In the genomic region with DNA sequence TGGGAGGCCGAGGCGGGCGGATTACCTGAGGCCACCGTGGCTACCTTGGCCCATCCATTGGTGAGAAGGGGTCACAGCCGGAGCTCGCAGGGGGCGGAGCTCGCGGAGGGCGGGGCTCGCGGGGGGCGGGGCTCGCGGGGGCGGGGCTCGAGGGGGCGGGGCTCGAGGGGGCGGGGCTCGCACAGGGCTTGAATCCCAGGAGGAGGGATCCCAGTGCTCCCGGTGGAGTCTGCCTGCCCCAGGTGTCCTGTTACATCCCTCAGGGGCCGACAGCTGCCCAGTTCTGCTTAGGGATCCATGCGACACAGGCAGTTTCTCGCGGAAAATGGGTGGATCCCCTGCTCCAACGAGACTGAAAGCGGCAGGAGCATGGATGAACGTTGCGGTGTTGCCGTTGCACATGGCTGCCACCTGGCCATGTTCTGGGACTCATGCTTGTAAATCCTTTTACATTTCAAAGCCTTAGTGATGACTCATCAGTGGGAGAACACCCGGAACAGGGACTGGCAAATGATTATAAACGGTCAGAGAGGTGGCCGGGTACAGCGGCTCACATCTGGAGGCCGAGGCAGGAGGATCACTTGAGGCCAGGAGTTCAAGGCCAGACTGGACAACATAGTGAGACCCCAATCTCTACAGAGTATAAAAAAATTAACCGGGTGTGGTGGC, we compare ENCODE assay signal across 10 cellular contexts. TPM values are rescaled to one million over a fixed set of nuclear protein-coding genes. Genes with fewer than 3 reads are reported as not detected.
DNase-seq lines count a peak whose midpoint lies in the region; ATAC-seq and TF ChIP-seq lines count a peak whose summit lies in the region.
"Had no signal": no experiment of that assay in that cellular context is flagged by ENCODE, and none has a peak within 500 bp of the region (broad histone marks: within the 10 kb centered on the region; RNA-seq: fewer than 3 reads in every experiment).

No MANE protein-coding gene starts in this region.

- H3K9me3 Mint-ChIP-seq in neural crest cell = peaks cover 8% of the 10 kb centered on the region

- H3K4me3 Mint-ChIP-seq in neural crest cell = no peak overlapping the region
- H3K4me3 Mint-ChIP-seq: nephron had no signal

- H3K36me3 Mint-ChIP-seq in neural crest cell (ENCODE audit: low read depth) = peaks cover 7% of the 10 kb centered on the region

- peaks cover 43% of the 10 kb centered on the region for H3K4me1 Mint-ChIP-seq in neural crest cell

- ATAC-seq in HG03025 (IDR thresholded peaks at IDR 0.05; ENCODE audit: low FRiP score, unreplicated experiment) = no peak
- ATAC-seq in GM21515 (IDR thresholded peaks at IDR 0.05; ENCODE audit: unreplicated experiment) = no peak
- ATAC-seq in GM19395 (IDR thresholded peaks at IDR 0.05; ENCODE audit: unreplicated experiment) = no peak

- H3K4me3 ChIP-seq in choroid plexus epithelial cell (ENCODE audit: low read depth, low read length) = peak overlapping the region; percentile 17

- TF ChIP-seq CTCF in choroid plexus epithelial cell (conservative IDR thresholded peaks at IDR 0.05; ENCODE audit: low read depth, low read length) (no peak), neural crest cell (conservative IDR thresholded peaks at IDR 0.05) (peak; percentile 16)

- DNase-seq in SIG-M5 treated with dmso at 0.1 percent for 504 hours (lab: John Stamatoyannopoulos, UW; ENCODE audit: unreplicated experiment) (peak; percentile 30), SIG-M5 (lab: John Stamatoyannopoulos, UW) (no peak), NCI-H345 (lab: John Stamatoyannopoulos, UW) (peak; percentile 89), choroid plexus epithelial cell (ENCODE audit: low read depth) (peak; percentile 81), neural crest cell (ENCODE audit: low read depth, low spot score) (peak; percentile 26)

- H3K27me3 Mint-ChIP-seq in neural crest cell (ENCODE audit: low read depth) = peaks cover 3% of the 10 kb centered on the region

- H3K27ac Mint-ChIP-seq in neural crest cell (ENCODE audit: unreplicated experiment) = peak overlapping the region; percentile 43
- H3K27ac Mint-ChIP-seq: CD4-positive, alpha-beta memory T cell had no signal

RNA-seq across cellular contexts. Expression of a gene that starts 25.1 kb away (rescaled TPM):
- total RNA-seq in neural crest cell = 0.12 TPM in 1 of 2 replicates, not detected in the other
- total RNA-seq: CD4-positive, alpha-beta memory T cell had no signal

RNA-seq across cellular contexts. Expression of a gene that starts 42.2 kb away (rescaled TPM):
- 145 and 155 TPM in 2 replicates for total RNA-seq in neural crest cell

RNA-seq across cellular contexts. Expression of a gene that starts 56.7 kb away (rescaled TPM):
- 117 and 119 TPM in 2 replicates for total RNA-seq in neural crest cell

RNA-seq across cellular contexts. Expression of a gene that starts 56.8 kb away (rescaled TPM):
- 191 and 198 TPM in 2 replicates for total RNA-seq in neural crest cell
